19 cellular contexts compared by ENCODE assay signal in genomic region chr14:103132381-103133212, GRCh38. TPM values are rescaled to one million over a fixed set of nuclear protein-coding genes. Genes with fewer than 3 reads are reported as not detected.
DNase-seq lines count a peak whose midpoint lies in the region; ATAC-seq, FAIRE-seq and TF ChIP-seq lines count a peak whose summit lies in the region.
"Had no signal": no experiment of that assay in that cellular context is flagged by ENCODE, and none has a peak within 500 bp of the region (broad histone marks: within the 10 kb centered on the region; RNA-seq: fewer than 3 reads in every experiment).

No MANE protein-coding gene starts in this region.

- DNase-seq in HTR-8/SVneo (ENCODE audit: insufficient read length, low spot score) (no peak), iris pigment epithelial cell (ENCODE audit: low read depth) (peak; percentile 34), posterior vena cava (ENCODE audit: low spot score) (peak; percentile 64), NCI-H2196 (lab: John Stamatoyannopoulos, UW; ENCODE audit: unreplicated experiment) (no peak)
- no peak for DNase-seq in activated naive CD4-positive, alpha-beta T cell treated with Interleukin-2 at 50 U/mL for 16 hours
- DNase-seq in activated CD4-positive, alpha-beta T cell treated with anti-CD3 and anti-CD28 coated beads, Interleukin-2, amount 10 ng/mL, durations not matched to agents 24 days and 14 days, result no peak
- DNase-seq: AML-193; cortex of kidney; mesendoderm; stimulated activated CD4-positive, alpha-beta T cell treated with anti-CD3 and anti-CD28 coated beads, Interleukin-4, amount 100 ng/mL, for 1 hour; stimulated activated CD8-positive, alpha-beta memory T cell treated with anti-CD3 and anti-CD28 coated beads, Interleukin-4, amount 100 ng/mL, for 48 hours had no signal

- peaks cover under 1% of the 10 kb centered on the region for H3K27me3 Mint-ChIP-seq in activated CD4-positive, alpha-beta T cell treated with anti-CD3 and anti-CD28 coated beads, Interleukin-2, amount 10 ng/mL, durations not matched to agents 24 days and 14 days

- TF ChIP-seq CTCF in VCaP (conservative IDR thresholded peaks at IDR 0.05), result no peak

- intact Hi-C loops in posterior vena cava (cut with DNase I), result no loop called here
- intact Hi-C loops in activated CD4-positive, alpha-beta T cell treated with anti-CD3 and anti-CD28 coated beads, Interleukin-2, amount 10 ng/mL, durations not matched to agents 24 days and 14 days (cut with micrococcal nuclease), result no loop called here

- H3K36me3 Mint-ChIP-seq in activated CD4-positive, alpha-beta T cell treated with anti-CD3 and anti-CD28 coated beads, Interleukin-2, amount 10 ng/mL, durations not matched to agents 24 days and 14 days (ENCODE audit: low read depth), result no peaks in the 10 kb centered on the region

- H3K27ac ChIP-seq in VCaP, result peak overlapping the region; percentile 82
- H3K27ac ChIP-seq: epithelial cell of prostate, thoracic aorta had no signal

- no peaks in the 10 kb centered on the region for H3K9me3 Mint-ChIP-seq in activated CD4-positive, alpha-beta T cell treated with anti-CD3 and anti-CD28 coated beads, Interleukin-2, amount 10 ng/mL, durations not matched to agents 24 days and 14 days
- H3K9me3 Mint-ChIP-seq: activated T-helper 1 cell treated with anti-CD3 and anti-CD28 coated beads, Interleukin-12 subunit alpha, Interleukin-12 subunit beta, Interleukin-2, Interleukin-4 antibody, amounts not matched to agents 30 ng/mL and 10 ng/mL and 1 ng/mL, durations not matched to agents 14 hours and 24 hours and 36 hours; GM23338 had no signal

- no peak for ATAC-seq in GM19351 (IDR thresholded peaks at IDR 0.05; ENCODE audit: unreplicated experiment)
- ATAC-seq: GM23338 had no signal

- FAIRE-seq in HTR-8/SVneo (lab: Jason Lieb, UNC), result peak; percentile 97

- no peak overlapping the region for H3K27ac Mint-ChIP-seq in activated CD4-positive, alpha-beta T cell treated with anti-CD3 and anti-CD28 coated beads, Interleukin-2, amount 10 ng/mL, durations not matched to agents 24 days and 14 days
- H3K27ac Mint-ChIP-seq: activated T-helper 1 cell treated with anti-CD3 and anti-CD28 coated beads, Interleukin-12 subunit alpha, Interleukin-12 subunit beta, Interleukin-2, Interleukin-4 antibody, amounts not matched to agents 30 ng/mL and 10 ng/mL and 1 ng/mL, durations not matched to agents 14 hours and 24 hours and 36 hours; GM23338 had no signal

- no peaks in the 10 kb centered on the region for H3K4me1 Mint-ChIP-seq in activated CD4-positive, alpha-beta T cell treated with anti-CD3 and anti-CD28 coated beads, Interleukin-2, amount 10 ng/mL, durations not matched to agents 24 days and 14 days

- H3K4me3 Mint-ChIP-seq in activated CD4-positive, alpha-beta T cell treated with anti-CD3 and anti-CD28 coated beads, Interleukin-2, amount 10 ng/mL, durations not matched to agents 24 days and 14 days, result no peak overlapping the region
- H3K4me3 Mint-ChIP-seq: activated T-helper 1 cell treated with anti-CD3 and anti-CD28 coated beads, Interleukin-12 subunit alpha, Interleukin-12 subunit beta, Interleukin-2, Interleukin-4 antibody, amounts not matched to agents 30 ng/mL and 10 ng/mL and 1 ng/mL, durations not matched to agents 14 hours and 24 hours and 36 hours; GM23338 had no signal

RNA-seq across cellular contexts. Expression of gene TNFAIP2, which starts 9.3 kb away (rescaled TPM):
- total RNA-seq in posterior vena cava, result 100 to 1,000 TPM in 1 of 2 donors, 10 to 100 TPM in 1; 71.4 to 112 TPM
- total RNA-seq in activated CD4-positive, alpha-beta T cell treated with anti-CD3 and anti-CD28 coated beads, Interleukin-2, amount 10 ng/mL, durations not matched to agents 24 days and 14 days, result 0.37 and 0.50 TPM in 2 replicates

RNA-seq across cellular contexts. Expression of gene EXOC3L4, which starts 38.1 kb away (rescaled TPM):
- 1 to 10 TPM; 1.0 to 2.5 TPM for total RNA-seq in posterior vena cava
- total RNA-seq in activated CD4-positive, alpha-beta T cell treated with anti-CD3 and anti-CD28 coated beads, Interleukin-2, amount 10 ng/mL, durations not matched to agents 24 days and 14 days, result not detected in 2 replicates
- total RNA-seq: activated T-helper 1 cell treated with anti-CD3 and anti-CD28 coated beads, Interleukin-12 subunit alpha, Interleukin-12 subunit beta, Interleukin-2, Interleukin-4 antibody, amounts not matched to agents 30 ng/mL and 10 ng/mL and 1 ng/mL, durations not matched to agents 14 hours and 24 hours and 36 hours; GM23338; thoracic aorta had no signal

RNA-seq across cellular contexts. Expression of gene LBHD2, which starts 48.6 kb away (rescaled TPM):
- not detected for total RNA-seq in posterior vena cava
- total RNA-seq in activated CD4-positive, alpha-beta T cell treated with anti-CD3 and anti-CD28 coated beads, Interleukin-2, amount 10 ng/mL, durations not matched to agents 24 days and 14 days, result not detected in 2 replicates
- total RNA-seq: activated T-helper 1 cell treated with anti-CD3 and anti-CD28 coated beads, Interleukin-12 subunit alpha, Interleukin-12 subunit beta, Interleukin-2, Interleukin-4 antibody, amounts not matched to agents 30 ng/mL and 10 ng/mL and 1 ng/mL, durations not matched to agents 14 hours and 24 hours and 36 hours; GM23338; LHCN-M2; NCI-H460; thoracic aorta had no signal

Comparison
In these comparisons a context has a peak if more than half of its experiments do, and no peak if none do; other contexts are left out.
1. DNase-seq: peak in iris pigment epithelial cell (single experiment) and posterior vena cava (single experiment); none in HTR-8/SVneo (single experiment), NCI-H2196 (single experiment), activated naive CD4-positive, alpha-beta T cell treated with Interleukin-2 at 50 U/mL for 16 hours (single experiment) and activated CD4-positive, alpha-beta T cell treated with anti-CD3 and anti-CD28 coated beads, Interleukin-2, amount 10 ng/mL, durations not matched to agents 24 days and 14 days (single experiment).
2. RNA of gene TNFAIP2, which starts 9.3 kb away (total RNA-seq): 71.4 to 112 TPM in posterior vena cava; 0.37 to 0.50 TPM in activated CD4-positive, alpha-beta T cell treated with anti-CD3 and anti-CD28 coated beads, Interleukin-2, amount 10 ng/mL, durations not matched to agents 24 days and 14 days; every median in the first group is over 10 times any median in the second.